ENCODE assay signal across 10 cellular contexts in the genomic region with DNA sequence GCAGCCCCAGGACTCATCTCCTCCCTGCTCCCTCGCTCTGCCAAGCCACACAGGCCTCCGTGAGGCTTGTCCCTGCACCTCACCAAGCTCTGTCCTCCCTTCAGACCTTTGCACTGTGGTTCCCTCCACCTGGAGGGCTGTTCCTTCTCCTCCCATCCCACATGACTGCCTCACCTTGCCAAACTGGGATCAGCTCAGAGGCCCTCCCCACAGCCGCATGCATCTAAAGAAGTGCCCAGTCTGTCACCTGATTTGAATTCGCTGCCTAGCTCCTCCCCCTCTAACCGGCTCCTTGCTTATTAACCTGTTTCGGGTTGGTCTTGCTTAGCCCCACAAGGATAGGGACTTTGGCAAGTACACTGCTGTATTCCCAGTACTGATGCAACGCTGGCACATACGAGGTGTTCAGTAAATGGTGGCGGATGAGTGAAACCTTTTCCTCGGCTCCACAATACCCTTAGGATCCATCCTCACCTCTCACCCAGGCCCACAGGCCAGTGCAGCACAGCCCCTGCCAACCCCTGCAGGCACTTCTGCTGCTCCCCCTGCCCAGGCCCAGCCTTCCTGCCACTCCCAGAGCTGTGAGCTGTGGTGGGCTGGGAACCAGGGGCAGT. TPM values are rescaled to one million over a fixed set of nuclear protein-coding genes. Genes with fewer than 3 reads are reported as not detected.
DNase-seq lines count a peak whose midpoint lies in the region; ATAC-seq and TF ChIP-seq lines count a peak whose summit lies in the region.
"Had no signal": no experiment of that assay in that cellular context is flagged by ENCODE, and none has a peak within 500 bp of the region (broad histone marks: within the 10 kb centered on the region; RNA-seq: fewer than 3 reads in every experiment).

No MANE protein-coding gene starts in this region.

- no peaks in the 10 kb centered on the region for H3K27me3 ChIP-seq in heart right ventricle

- 52 to 59% methylated on average over 10 of the region's 10 CpGs for WGBS in heart right ventricle, 2 donors

- in situ Hi-C loops in G401 (cut with HindIII; ENCODE audit: low sequenced_read_pairs) = no loop called here

- no peaks in the 10 kb centered on the region for H3K27me3 Mint-ChIP-seq in T-helper 17 cell

- H3K27ac ChIP-seq in heart right ventricle = peak overlapping the region in 9 of 10 donors; percentile 8 to 95 (median 84)

- intact Hi-C loops in heart right ventricle (cut with DNase I) = loop anchor here in 1 of 10 donors (5.0 kb wide), 1 partner anchor 48 kb away; no protein-coding TSS in a partner anchor
- intact Hi-C loops in posterior vena cava (cut with DNase I) = no loop called here

- ATAC-seq in T-helper 17 cell (no peak), heart right ventricle (peak in 4 of 8 donors; percentile 0 to 5 (median 3)), HG03432 (IDR thresholded peaks at IDR 0.05; ENCODE audit: unreplicated experiment) (no peak), HG03469 (IDR thresholded peaks at IDR 0.05; ENCODE audit: unreplicated experiment) (no peak)

- DNase-seq in G401 (ENCODE audit: low spot score) (peak; percentile 98), T-helper 17 cell (no peak), heart right ventricle (peak in 1 of 2 donors; percentile 40), posterior vena cava (ENCODE audit: low spot score) (peak; percentile 24), NCI-H2029 treated with DMSO at 0.1 percent for 48 hours (lab: John Stamatoyannopoulos, UW) (no peak), NCI-H146 treated with DMSO at 0.1 percent for 48 hours (lab: John Stamatoyannopoulos, UW; ENCODE audit: unreplicated experiment) (no peak)

- H3K4me1 Mint-ChIP-seq in T-helper 17 cell = peaks cover 54% of the 10 kb centered on the region

- H3K4me3 ChIP-seq in heart right ventricle = no peak overlapping the region

- peaks cover 0 to 11% (median 0%) of the 10 kb centered on the region in 9 donors for H3K36me3 ChIP-seq in heart right ventricle

- H3K4me1 ChIP-seq in heart right ventricle = peaks cover 34 to 87% (median 78%) of the 10 kb centered on the region in 9 donors

- peak overlapping the region; percentile 52 for H3K4me3 Mint-ChIP-seq in T-helper 17 cell

- H3K27ac Mint-ChIP-seq in T-helper 17 cell = no peak overlapping the region

- H3K9me3 ChIP-seq in T-helper 17 cell (ENCODE audit: control insufficient read depth, low read length, poor library complexity, severe bottlenecking) = no peaks in the 10 kb centered on the region
- H3K9me3 ChIP-seq in heart right ventricle = no peaks in the 10 kb centered on the region

- peaks cover 2% of the 10 kb centered on the region for H3K36me3 Mint-ChIP-seq in T-helper 17 cell (ENCODE audit: low read depth)

- no peak for TF ChIP-seq CTCF in heart right ventricle (IDR thresholded peaks at IDR 0.05)

RNA-seq across cellular contexts. Expression of a gene that starts 4.4 kb away (rescaled TPM):
- 71.8 and 73.5 TPM in 2 replicates for total RNA-seq in G401 (2014; rRNA removed; shearing (Covaris generic))
- total RNA-seq in T-helper 17 cell (100 to 1,000 TPM; 168 to 187 TPM), heart right ventricle (100 to 1,000 TPM; 117 to 147 (median 127) TPM), posterior vena cava (10 to 100 TPM; 80.4 to 85.1 TPM)
- 10 to 100 TPM; 56.7 to 57.6 TPM for polyA plus RNA-seq in heart right ventricle

RNA-seq across cellular contexts. Expression of a gene that starts 54.2 kb away (rescaled TPM):
- total RNA-seq in G401 (2014; rRNA removed; shearing (Covaris generic)) = not detected in 2 replicates
- total RNA-seq in T-helper 17 cell (1 to 10 TPM in 1 of 2 donors, under 1 TPM in 1; 0.77 to 1.5 TPM), heart right ventricle (not detected), posterior vena cava (under 1 TPM in 1 of 2 donors, not detected in 1; 0.42 TPM)
- under 1 TPM; 0.04 to 0.15 TPM for polyA plus RNA-seq in heart right ventricle
- total RNA-seq: Daoy, glomerular endothelial cell had no signal

Comparison
In these comparisons a context has a peak if more than half of its experiments do, and no peak if none do; other contexts are left out.
1. DNase-seq: peak in G401 (single experiment) and posterior vena cava (single experiment); none in T-helper 17 cell (0 of 3), NCI-H2029 treated with DMSO at 0.1 percent for 48 hours (single experiment) and NCI-H146 treated with DMSO at 0.1 percent for 48 hours (single experiment).